21 cellular contexts compared by ENCODE assay signal in the genomic region with DNA sequence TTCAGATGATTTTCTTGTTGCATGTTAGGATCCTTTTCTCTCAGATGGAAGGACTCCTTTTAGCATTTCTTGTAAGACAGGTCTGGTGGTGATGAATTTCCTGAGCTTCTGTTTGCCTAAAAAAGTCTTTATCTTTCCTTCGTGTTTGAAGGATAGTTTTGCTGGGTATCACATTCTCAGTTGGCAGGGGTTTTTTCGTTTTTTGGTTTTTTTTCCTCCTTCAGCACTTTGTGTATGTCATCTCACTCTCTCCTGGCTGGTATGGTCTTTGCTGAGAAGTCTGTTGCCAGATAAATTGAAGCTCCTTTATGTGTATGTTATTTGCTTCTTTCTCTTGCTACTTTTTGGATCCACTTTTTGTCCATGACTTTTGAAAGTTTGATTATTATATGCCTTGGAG. TPM values are rescaled to one million over a fixed set of nuclear protein-coding genes. Genes with fewer than 3 reads are reported as not detected.
DNase-seq lines count a peak whose midpoint lies in the region; ATAC-seq, FAIRE-seq and TF ChIP-seq lines count a peak whose summit lies in the region.
"Had no signal": no experiment of that assay in that cellular context is flagged by ENCODE, and none has a peak within 500 bp of the region (broad histone marks: within the 10 kb centered on the region; RNA-seq: fewer than 3 reads in every experiment).

No MANE protein-coding gene starts in this region.

- no TSS peak for BruUV-seq in Panc1 (replicated peaks; lab: Mats Ljungman, UMichigan)

- TF ChIP-seq RAD21 in A549 (conservative IDR thresholded peaks at IDR 0.05 in 1 of 2, IDR thresholded peaks at IDR 0.05 in 1 of 2), result no peak

- POLR2A ChIA-PET in A549 (lab: Yijun Ruan, JAX) (no interaction called here), HEK293 (lab: Yijun Ruan, JAX) (no interaction called here), Panc1 (lab: Charles Lee) (interaction anchor here (1.3 kb wide), 1 partner anchor 92 kb away, joined by 3 read pairs; no protein-coding TSS in a partner anchor)

- intact Hi-C loops in Panc1 (cut with micrococcal nuclease; ENCODE audit: unreplicated experiment), result loop anchor here (5.0 kb wide), 1 partner anchor 157 kb away; no protein-coding TSS in a partner anchor

- H3K4me3 ChIP-seq in A549 (no peak overlapping the region), HEK293 (ENCODE audit: low read depth, low read length) (no peak overlapping the region), Panc1 (ENCODE audit: low read depth in 2 of 2, low read length in 2 of 2) (no peak overlapping the region)
- H3K4me3 ChIP-seq: BLaER1 had no signal

- no peak for FAIRE-seq in A549 (lab: Jason Lieb, UNC)
- FAIRE-seq: A204.1, D721Med, G401.6, GM12891, GM19239 had no signal

- ATAC-seq in A549 (no peak), Panc1 (no peak), HG02759 (IDR thresholded peaks at IDR 0.05; ENCODE audit: unreplicated experiment) (no peak)

- CTCF ChIA-PET in A549 (lab: Yijun Ruan, JAX) (interaction anchor here (0.7 to 3.0 kb wide), 8 partner anchors 19 to 900 kb away, joined by 3 to 10 read pairs (median 4); no protein-coding TSS in a partner anchor), HEK293 (lab: Yijun Ruan, JAX) (interaction anchor here (0.6 to 2.6 kb wide), 14 partner anchors 14 to 868 kb away, joined by 3 to 12 read pairs (median 4); no protein-coding TSS in a partner anchor), Panc1 (lab: Charles Lee) (no interaction called here)

- no peak for TF ChIP-seq EP300 in A549 (IDR thresholded peaks at IDR 0.05)

- 35% methylated on average over 2 of the region's 2 CpGs for WGBS in A549 (ENCODE audit: missing lambda C conversion rate)

- in situ Hi-C loops in Panc1 (cut with HindIII; ENCODE audit: low pct_unique_long_range_greater_than_20kb, low sequenced_read_pairs), result no loop called here

- TF ChIP-seq CTCF in A549 (IDR thresholded peaks at IDR 0.05) (no peak), HEK293 (tag by site-specific recombination; IDR thresholded peaks at IDR 0.05) (no peak), Panc1 (IDR thresholded peaks at IDR 0.05) (no peak)

- H3K4me1 ChIP-seq in A549 (no peaks in the 10 kb centered on the region), HEK293 (ENCODE audit: control insufficient read depth, insufficient read depth, low read length) (no peaks in the 10 kb centered on the region), Panc1 (ENCODE audit: control insufficient read depth, insufficient read depth, low read length) (peaks cover 6% of the 10 kb centered on the region; the same call in 1 of the 2 replicates)
- H3K4me1 ChIP-seq: BE2C, BLaER1, Caco-2 had no signal

- H3K27me3 ChIP-seq in Panc1 (ENCODE audit: control insufficient read depth, insufficient read depth, low read length), result no peaks in the 10 kb centered on the region
- H3K27me3 ChIP-seq: BE2C, BLaER1 had no signal

- no peak for DNase-seq in A549 (ENCODE audit: low read depth in 1 of 2, low spot score in 1 of 2)
- DNase-seq in Panc1 (ENCODE audit: low read depth, low spot score), result no peak
- DNase-seq in iPS-NIHi7 (ENCODE audit: extremely low spot score), result no peak
- no peak for DNase-seq in AG20443 (ENCODE audit: low spot score)
- DNase-seq: 8988T; BE2C; C1 segment of cervical spinal cord; Caco-2; Calu3; CD4-positive, alpha-beta memory T cell; CD4-positive, CD25-positive, alpha-beta regulatory T cell; DMS79 treated with DMSO at 0.1 percent for 48 hours; GF-D8 had no signal

- H3K9me3 ChIP-seq in A549, result peaks cover 21% of the 10 kb centered on the region
- no peaks in the 10 kb centered on the region for H3K9me3 ChIP-seq in HEK293 (ENCODE audit: control insufficient read depth, insufficient read depth, low read depth, low read length)
- H3K9me3 ChIP-seq in Panc1 (ENCODE audit: control insufficient read depth, insufficient read depth, low read depth, low read length), result peaks cover 7% of the 10 kb centered on the region; the same call in 1 of the 2 replicates
- H3K9me3 ChIP-seq: BE2C had no signal

- no peak for TF ChIP-seq POLR2A in A549 (IDR thresholded peaks at IDR 0.05; ENCODE audit: low read length)

- no peak overlapping the region for H3K27ac ChIP-seq in A549
- no peak overlapping the region for H3K27ac ChIP-seq in HEK293 (ENCODE audit: extremely low read depth, low read depth, low read length)
- peak overlapping the region; percentile 14; the same call in 1 of the 2 replicates for H3K27ac ChIP-seq in Panc1 (ENCODE audit: low read length)
- H3K27ac ChIP-seq: BLaER1 had no signal

- no peaks in the 10 kb centered on the region for H3K36me3 ChIP-seq in HEK293 (ENCODE audit: control insufficient read depth in 2 of 2, insufficient read depth in 1 of 2, low read length in 2 of 2)
- H3K36me3 ChIP-seq in Panc1 (ENCODE audit: control insufficient read depth, insufficient read depth, low read length), result no peaks in the 10 kb centered on the region
- H3K36me3 ChIP-seq: BE2C, BLaER1 had no signal

- H3K4me2 ChIP-seq in A549, result no peak overlapping the region
- H3K4me2 ChIP-seq: BLaER1 had no signal

TF ChIP-seq in A549, 52 proteins besides CTCF, POLR2A, EP300 and RAD21:
- TF ChIP-seq NR3C1 (IDR thresholded peaks at IDR 0.05) (no peak), EHF (CRISPR knock-in tag; IDR thresholded peaks at IDR 0.05) (peak; percentile 17; the same call in 1 of the 2 replicates), HOXA7 (CRISPR knock-in tag; IDR thresholded peaks at IDR 0.05) (0 out of 2 replicates have a peak, but pooled peaks have one; percentile 16)
TF ChIP-seq in A549: peak in this region for 2.

TF ChIP-seq in HEK293, 187 proteins besides CTCF, POLR2A, EP300 and RAD21:
- TF ChIP-seq YY2 (tag by site-specific recombination; IDR thresholded peaks at IDR 0.05), result no peak
- no peak for TF ChIP-seq ZFHX2 (tag by site-specific recombination; conservative IDR thresholded peaks at IDR 0.05)
- peak; percentile 90 for TF ChIP-seq SETDB1 (IDR thresholded peaks at IDR 0.05; ENCODE audit: insufficient read length, low read length)

RNA-seq across cellular contexts. Expression of a gene that starts 15.6 kb away (rescaled TPM):
- 1,230 and 1,348 TPM in 2 replicates for polyA plus RNA-seq in A549 (2011; rRNA removed)
- 1,014 and 1,157 TPM in 2 replicates for polyA plus RNA-seq in A549 (2012; cell fraction: cytosol; rRNA removed)
- 1,072 and 1,429 TPM in 2 replicates for polyA plus RNA-seq in A549 (2012; cell fraction: nucleus; rRNA removed)
- 820 to 990 TPM (median 899 TPM) in 3 replicates for polyA plus RNA-seq in A549 (2017; fragmentation: RNase III; extraction: RNeasy Plus Mini Kit Qiagen cat#74134 plus additional on column Dnase treatment)
- polyA minus RNA-seq in A549 (2011; rRNA and poly(A)+ RNA removed), result 1,720 and 1,870 TPM in 2 replicates
- 348 TPM for total RNA-seq in Panc1 (2021; ENCODE audit: unreplicated experiment)
- polyA plus RNA-seq in Panc1 (2012; ENCODE audit: insufficient read length), result 205 TPM
